ENCODE assay signal across 12 cellular contexts in the genomic region with DNA sequence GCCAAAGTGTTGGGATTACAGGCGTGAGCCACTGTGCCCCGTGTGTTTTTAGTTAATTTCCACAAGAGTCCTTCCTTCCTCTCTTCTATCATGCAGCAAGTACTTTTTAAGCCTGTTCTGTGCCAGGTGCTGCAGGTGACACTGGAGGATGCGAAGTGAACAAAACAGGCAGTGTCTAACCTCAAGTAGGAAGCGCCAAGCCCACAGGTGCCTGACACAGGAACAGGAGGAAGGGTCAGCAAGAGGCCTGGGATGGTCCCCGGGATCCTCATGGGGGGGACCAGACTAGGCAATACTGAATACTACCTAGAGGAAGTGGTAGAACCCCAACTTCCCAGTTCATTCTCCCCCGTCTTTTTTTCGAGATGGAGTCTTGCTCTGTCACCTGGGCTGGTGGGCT. TPM values are rescaled to one million over a fixed set of nuclear protein-coding genes. Genes with fewer than 3 reads are reported as not detected.
DNase-seq lines count a peak whose midpoint lies in the region; ATAC-seq and TF ChIP-seq lines count a peak whose summit lies in the region.
"Had no signal": no experiment of that assay in that cellular context is flagged by ENCODE, and none has a peak within 500 bp of the region (broad histone marks: within the 10 kb centered on the region; RNA-seq: fewer than 3 reads in every experiment).

No MANE protein-coding gene starts in this region.

- peaks cover 47% of the 10 kb centered on the region for H4K20me1 ChIP-seq in Loucy (ENCODE audit: insufficient read depth, low read length, poor library complexity, severe bottlenecking)

- intact Hi-C loops in activated T-helper 1 cell treated with anti-CD3 and anti-CD28 coated beads, Interleukin-12 subunit alpha, Interleukin-12 subunit beta, Interleukin-2, Interleukin-4 antibody, amounts not matched to agents 30 ng/mL and 10 ng/mL and 1 ng/mL, durations not matched to agents 14 hours and 24 hours and 36 hours (cut with micrococcal nuclease): no loop called here
- intact Hi-C loops in left ventricle myocardium superior (cut with micrococcal nuclease): no loop called here

- peak overlapping the region; percentile 48 for H3K27ac Mint-ChIP-seq in activated T-cell treated with anti-CD3 and anti-CD28 coated beads, Interleukin-2, amount 50 U/mL, for 24 hours
- no peak overlapping the region for H3K27ac Mint-ChIP-seq in activated T-helper 1 cell treated with anti-CD3 and anti-CD28 coated beads, Interleukin-12 subunit alpha, Interleukin-12 subunit beta, Interleukin-2, Interleukin-4 antibody, amounts not matched to agents 30 ng/mL and 10 ng/mL and 1 ng/mL, durations not matched to agents 14 hours and 24 hours and 36 hours
- peak overlapping the region; percentile 98 for H3K27ac Mint-ChIP-seq in stimulated activated memory B cell treated with anti-CD40 and anti-IgM and Interleukin-4, amounts not matched to agents 10 μg/mL and 1 μg/mL and 100 μg/mL, for 72 hours

- H3K4me3 Mint-ChIP-seq in activated T-cell treated with anti-CD3 and anti-CD28 coated beads, Interleukin-2, amount 50 U/mL, for 24 hours: no peak overlapping the region
- peak overlapping the region; percentile 5 for H3K4me3 Mint-ChIP-seq in activated T-helper 1 cell treated with anti-CD3 and anti-CD28 coated beads, Interleukin-12 subunit alpha, Interleukin-12 subunit beta, Interleukin-2, Interleukin-4 antibody, amounts not matched to agents 30 ng/mL and 10 ng/mL and 1 ng/mL, durations not matched to agents 14 hours and 24 hours and 36 hours
- H3K4me3 Mint-ChIP-seq in stimulated activated memory B cell treated with anti-CD40 and anti-IgM and Interleukin-4, amounts not matched to agents 10 μg/mL and 1 μg/mL and 100 μg/mL, for 72 hours: no peak overlapping the region
- H3K4me3 Mint-ChIP-seq: activated T-cell treated with anti-CD3 and anti-CD28 coated beads, Interleukin-2, amount 50 U/mL, for 4 hours had no signal

- no peak for ATAC-seq in stimulated activated memory B cell treated with anti-CD40 and anti-IgM and Interleukin-4, amounts not matched to agents 10 μg/mL and 1 μg/mL and 100 μg/mL, for 72 hours
- no peak for ATAC-seq in HG03095 (IDR thresholded peaks at IDR 0.05; ENCODE audit: unreplicated experiment)
- no peak for ATAC-seq in activated CD4-positive, CD25-positive, alpha-beta regulatory T cell treated with anti-CD3 and anti-CD28 coated beads, Interleukin-2, amount 50 U/mL, for 24 hours
- ATAC-seq in left ventricle myocardium superior: no peak
- ATAC-seq: activated T-cell treated with anti-CD3 and anti-CD28 coated beads, Interleukin-2, amount 50 U/mL, for 4 hours; sciatic nerve had no signal

- H3F3A ChIP-seq in Loucy (ENCODE audit: low read depth): peaks cover 9% of the 10 kb centered on the region

- H3K9ac ChIP-seq in Loucy (ENCODE audit: low read depth, low read length, poor library complexity, severe bottlenecking): peak overlapping the region; percentile 97

- H2AFZ ChIP-seq in Loucy (ENCODE audit: low read length): no peak overlapping the region

- no peaks in the 10 kb centered on the region for H3K27me3 Mint-ChIP-seq in activated T-cell treated with anti-CD3 and anti-CD28 coated beads, Interleukin-2, amount 50 U/mL, for 24 hours
- H3K27me3 Mint-ChIP-seq in activated T-helper 1 cell treated with anti-CD3 and anti-CD28 coated beads, Interleukin-12 subunit alpha, Interleukin-12 subunit beta, Interleukin-2, Interleukin-4 antibody, amounts not matched to agents 30 ng/mL and 10 ng/mL and 1 ng/mL, durations not matched to agents 14 hours and 24 hours and 36 hours (ENCODE audit: insufficient read depth): no peaks in the 10 kb centered on the region
- H3K27me3 Mint-ChIP-seq in stimulated activated memory B cell treated with anti-CD40 and anti-IgM and Interleukin-4, amounts not matched to agents 10 μg/mL and 1 μg/mL and 100 μg/mL, for 72 hours: no peaks in the 10 kb centered on the region

- H3K27me3 ChIP-seq in Loucy (ENCODE audit: insufficient read depth, low read length, poor library complexity, severe bottlenecking): peaks cover 18% of the 10 kb centered on the region
- H3K27me3 ChIP-seq: breast epithelium, stomach had no signal

- no peaks in the 10 kb centered on the region for H3K9me2 ChIP-seq in Loucy (replicated peaks; ENCODE audit: low read depth, low read length)

- peak overlapping the region; percentile 96 for H3K4me3 ChIP-seq in Loucy (ENCODE audit: low read length, poor library complexity, severe bottlenecking)

- H3K9me3 ChIP-seq in Loucy (ENCODE audit: insufficient read depth, low read depth, low read length): no peaks in the 10 kb centered on the region
- H3K9me3 ChIP-seq: breast epithelium, stomach had no signal

- H3K4me1 Mint-ChIP-seq in activated T-cell treated with anti-CD3 and anti-CD28 coated beads, Interleukin-2, amount 50 U/mL, for 24 hours (ENCODE audit: low read depth): peaks cover 69% of the 10 kb centered on the region
- H3K4me1 Mint-ChIP-seq in activated T-helper 1 cell treated with anti-CD3 and anti-CD28 coated beads, Interleukin-12 subunit alpha, Interleukin-12 subunit beta, Interleukin-2, Interleukin-4 antibody, amounts not matched to agents 30 ng/mL and 10 ng/mL and 1 ng/mL, durations not matched to agents 14 hours and 24 hours and 36 hours (ENCODE audit: low read depth): peaks cover 63% of the 10 kb centered on the region
- peaks cover 69% of the 10 kb centered on the region for H3K4me1 Mint-ChIP-seq in stimulated activated memory B cell treated with anti-CD40 and anti-IgM and Interleukin-4, amounts not matched to agents 10 μg/mL and 1 μg/mL and 100 μg/mL, for 72 hours

- H3K4me2 ChIP-seq in Loucy (ENCODE audit: low read depth, low read length, poor library complexity, severe bottlenecking): peak overlapping the region; percentile 90

- no peaks in the 10 kb centered on the region for H3K9me3 Mint-ChIP-seq in activated T-cell treated with anti-CD3 and anti-CD28 coated beads, Interleukin-2, amount 50 U/mL, for 24 hours
- H3K9me3 Mint-ChIP-seq in activated T-helper 1 cell treated with anti-CD3 and anti-CD28 coated beads, Interleukin-12 subunit alpha, Interleukin-12 subunit beta, Interleukin-2, Interleukin-4 antibody, amounts not matched to agents 30 ng/mL and 10 ng/mL and 1 ng/mL, durations not matched to agents 14 hours and 24 hours and 36 hours: no peaks in the 10 kb centered on the region
- no peaks in the 10 kb centered on the region for H3K9me3 Mint-ChIP-seq in stimulated activated memory B cell treated with anti-CD40 and anti-IgM and Interleukin-4, amounts not matched to agents 10 μg/mL and 1 μg/mL and 100 μg/mL, for 72 hours
- H3K9me3 Mint-ChIP-seq: activated T-cell treated with anti-CD3 and anti-CD28 coated beads, Interleukin-2, amount 50 U/mL, for 4 hours had no signal

- peaks cover 52% of the 10 kb centered on the region for H3K4me1 ChIP-seq in Loucy (ENCODE audit: insufficient read depth, low read length, poor library complexity, severe bottlenecking)

- peaks cover 65% of the 10 kb centered on the region for H3K79me2 ChIP-seq in Loucy (ENCODE audit: insufficient read depth, low read length)

- H3K36me3 Mint-ChIP-seq in activated T-cell treated with anti-CD3 and anti-CD28 coated beads, Interleukin-2, amount 50 U/mL, for 24 hours (ENCODE audit: low read depth): peaks cover 50% of the 10 kb centered on the region
- H3K36me3 Mint-ChIP-seq in activated T-helper 1 cell treated with anti-CD3 and anti-CD28 coated beads, Interleukin-12 subunit alpha, Interleukin-12 subunit beta, Interleukin-2, Interleukin-4 antibody, amounts not matched to agents 30 ng/mL and 10 ng/mL and 1 ng/mL, durations not matched to agents 14 hours and 24 hours and 36 hours (ENCODE audit: low read depth): peaks cover 41% of the 10 kb centered on the region
- peaks cover 32% of the 10 kb centered on the region for H3K36me3 Mint-ChIP-seq in stimulated activated memory B cell treated with anti-CD40 and anti-IgM and Interleukin-4, amounts not matched to agents 10 μg/mL and 1 μg/mL and 100 μg/mL, for 72 hours

- no peak for TF ChIP-seq CTCF in Loucy (conservative IDR thresholded peaks at IDR 0.05; ENCODE audit: low read length)

- no peak for DNase-seq in activated T-cell treated with anti-CD3 and anti-CD28 coated beads, Interleukin-2, amount 50 U/mL, for 24 hours
- DNase-seq in activated T-cell treated with anti-CD3 and anti-CD28 coated beads for 4 hours (no peak), left ventricle myocardium superior (no peak)
- no peak for DNase-seq in activated T-helper 1 cell treated with anti-CD3 and anti-CD28 coated beads, Interleukin-12 subunit alpha, Interleukin-12 subunit beta, Interleukin-2, Interleukin-4 antibody, amounts not matched to agents 30 ng/mL and 10 ng/mL and 1 ng/mL, durations not matched to agents 14 hours and 24 hours and 36 hours (ENCODE audit: low spot score)
- DNase-seq: activated T-cell treated with anti-CD3 and anti-CD28 coated beads, Interleukin-2, amount 50 U/mL, for 4 hours; stomach had no signal

- peaks cover 30% of the 10 kb centered on the region for H3K36me3 ChIP-seq in Loucy (ENCODE audit: insufficient read depth, low read length)
- H3K36me3 ChIP-seq: breast epithelium had no signal

RNA-seq across cellular contexts. Expression of gene CALR, which starts 1.8 kb away (rescaled TPM):
- total RNA-seq in activated T-helper 1 cell treated with anti-CD3 and anti-CD28 coated beads, Interleukin-12 subunit alpha, Interleukin-12 subunit beta, Interleukin-2, Interleukin-4 antibody, amounts not matched to agents 30 ng/mL and 10 ng/mL and 1 ng/mL, durations not matched to agents 14 hours and 24 hours and 36 hours: 913 and 933 TPM in 2 replicates
- 422 TPM for total RNA-seq in left ventricle myocardium superior

RNA-seq across cellular contexts. Expression of gene FARSA, which starts 3.1 kb away (rescaled TPM):
- 217 and 220 TPM in 2 replicates for total RNA-seq in activated T-helper 1 cell treated with anti-CD3 and anti-CD28 coated beads, Interleukin-12 subunit alpha, Interleukin-12 subunit beta, Interleukin-2, Interleukin-4 antibody, amounts not matched to agents 30 ng/mL and 10 ng/mL and 1 ng/mL, durations not matched to agents 14 hours and 24 hours and 36 hours
- total RNA-seq in left ventricle myocardium superior: 38.5 TPM

RNA-seq across cellular contexts. Expression of gene RAD23A, which starts 9.1 kb away (rescaled TPM):
- 197 and 202 TPM in 2 replicates for total RNA-seq in activated T-helper 1 cell treated with anti-CD3 and anti-CD28 coated beads, Interleukin-12 subunit alpha, Interleukin-12 subunit beta, Interleukin-2, Interleukin-4 antibody, amounts not matched to agents 30 ng/mL and 10 ng/mL and 1 ng/mL, durations not matched to agents 14 hours and 24 hours and 36 hours
- 188 TPM for total RNA-seq in left ventricle myocardium superior

RNA-seq across cellular contexts. Expression of gene SYCE2, which starts 17.5 kb away (rescaled TPM):
- 1.9 and 4.1 TPM in 2 replicates for total RNA-seq in activated T-helper 1 cell treated with anti-CD3 and anti-CD28 coated beads, Interleukin-12 subunit alpha, Interleukin-12 subunit beta, Interleukin-2, Interleukin-4 antibody, amounts not matched to agents 30 ng/mL and 10 ng/mL and 1 ng/mL, durations not matched to agents 14 hours and 24 hours and 36 hours
- total RNA-seq in left ventricle myocardium superior: not detected
- total RNA-seq: sciatic nerve, stomach had no signal

RNA-seq across cellular contexts. Expression of gene GADD45GIP1, which starts 20.4 kb away (rescaled TPM):
- 32.1 and 33.2 TPM in 2 replicates for total RNA-seq in activated T-helper 1 cell treated with anti-CD3 and anti-CD28 coated beads, Interleukin-12 subunit alpha, Interleukin-12 subunit beta, Interleukin-2, Interleukin-4 antibody, amounts not matched to agents 30 ng/mL and 10 ng/mL and 1 ng/mL, durations not matched to agents 14 hours and 24 hours and 36 hours
- total RNA-seq in left ventricle myocardium superior: 28.7 TPM
